8 cellular contexts compared by ENCODE assay signal in the genomic region with DNA sequence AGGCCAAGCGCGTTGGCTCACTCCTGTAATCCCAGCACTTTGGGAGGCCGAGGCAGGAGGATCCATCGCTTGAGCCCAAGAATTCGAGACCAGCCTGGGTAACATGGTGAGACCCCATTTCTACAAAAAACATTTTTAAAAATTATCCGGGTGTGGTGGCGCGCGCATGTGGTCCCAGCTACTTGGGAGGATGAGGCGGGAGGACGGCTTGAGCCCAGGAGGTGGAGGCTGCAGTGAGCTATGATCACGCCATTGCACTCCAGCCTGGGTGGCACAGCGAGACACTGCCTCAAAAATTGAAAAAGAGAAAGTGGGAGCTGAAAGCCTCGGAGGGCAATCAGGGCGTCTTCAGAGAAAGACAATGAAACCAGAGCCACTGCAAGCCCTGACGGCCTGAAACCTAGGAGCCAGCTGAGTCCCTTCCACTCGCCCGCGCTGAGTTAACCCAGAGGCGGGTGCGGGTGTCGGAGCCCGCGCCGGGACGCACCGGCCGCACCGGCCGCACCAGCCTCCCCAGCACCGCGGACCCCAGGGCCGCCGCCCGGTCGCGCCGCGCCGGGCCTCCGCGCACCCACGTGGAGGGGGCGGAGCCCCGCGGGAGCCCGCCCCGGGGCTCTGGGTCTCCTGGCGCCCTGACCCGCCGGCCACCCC. TPM values are rescaled to one million over a fixed set of nuclear protein-coding genes. Genes with fewer than 3 reads are reported as not detected.
DNase-seq lines count a peak whose midpoint lies in the region; ATAC-seq and TF ChIP-seq lines count a peak whose summit lies in the region.

No MANE protein-coding gene starts in this region.

- CTCF ChIA-PET in activated B cell treated with CpG ODN at 0.5 μM for 24 hours (lab: Charles Lee): interaction anchor here (1.5 to 2.0 kb wide), 2 partner anchors 51 to 144 kb away, joined by 4 to 11 read pairs; no protein-coding TSS in a partner anchor

- peak overlapping the region; percentile 85 for H3K4me3 ChIP-seq in skeletal muscle cell (ENCODE audit: low read depth, low read length)

- H3K4me1 Mint-ChIP-seq in activated B cell treated with CpG ODN at 0.5 μM for 24 hours: peaks cover 52% of the 10 kb centered on the region

- H3K4me3 Mint-ChIP-seq in activated B cell treated with CpG ODN at 0.5 μM for 24 hours: peak overlapping the region; percentile 86

- H3K27ac Mint-ChIP-seq in activated B cell treated with CpG ODN at 0.5 μM for 24 hours: peak overlapping the region; percentile 70

- no peaks in the 10 kb centered on the region for H3K9me3 Mint-ChIP-seq in activated B cell treated with CpG ODN at 0.5 μM for 24 hours

- DNase-seq in stimulated activated CD4-positive, alpha-beta T cell treated with anti-CD3 and anti-CD28 coated beads, Interleukin-15, amount 100 ng/mL, for 24 hours: peak; percentile 22
- no peak for DNase-seq in stimulated activated CD4-positive, alpha-beta T cell treated with anti-CD3 and anti-CD28 coated beads, Interleukin-2, amount 100 ng/mL, for 24 hours
- no peak for DNase-seq in activated B cell treated with CpG ODN at 0.5 μM for 24 hours
- DNase-seq in left cardiac atrium: no peak
- no peak for DNase-seq in skeletal muscle cell (ENCODE audit: low read depth)
- DNase-seq in GM10266 (ENCODE audit: extremely low spot score): no peak
- no peak for DNase-seq in NOMO-1 treated with dmso at 0.1 percent for 144 hours (lab: John Stamatoyannopoulos, UW; ENCODE audit: unreplicated experiment)

- TF ChIP-seq CTCF in activated B cell treated with CpG ODN at 0.5 μM for 24 hours (IDR thresholded peaks at IDR 0.05): no peak
- TF ChIP-seq CTCF in GM10266 (IDR thresholded peaks at IDR 0.05; ENCODE audit: control insufficient read depth, insufficient read depth, low read depth, missing control alignments): no peak

- POLR2A ChIA-PET in activated B cell treated with CpG ODN at 0.5 μM for 24 hours (lab: Charles Lee): interaction anchor here (0.9 to 3.1 kb wide), 9 partner anchors 14 to 163 kb away, joined by 3 to 18 read pairs (median 5); a partner anchor contains a TSS

- H3K27me3 Mint-ChIP-seq in activated B cell treated with CpG ODN at 0.5 μM for 24 hours: no peaks in the 10 kb centered on the region

- ATAC-seq in HG03064 (IDR thresholded peaks at IDR 0.05; ENCODE audit: low read depth, unreplicated experiment): peak; percentile 51
- peak; percentile 62 for ATAC-seq in activated B cell treated with CpG ODN at 0.5 μM for 24 hours (ENCODE audit: low read depth)
- peak; percentile 88 to 92 for ATAC-seq in left cardiac atrium

- no peaks in the 10 kb centered on the region for H3K36me3 Mint-ChIP-seq in activated B cell treated with CpG ODN at 0.5 μM for 24 hours (ENCODE audit: low read depth)

- intact Hi-C loops in activated B cell treated with CpG ODN at 0.5 μM for 24 hours (cut with micrococcal nuclease) (loop anchor here (1.0 to 5.0 kb wide), 5 partner anchors 23 to 320 kb away; a partner anchor contains a TSS), left cardiac atrium (cut with DNase I) (loop anchor here in 1 of 2 donors (10.0 kb wide), 1 partner anchor 143 kb away; no protein-coding TSS in a partner anchor)

RNA-seq across cellular contexts. Expression of a gene that starts 22.4 kb away (rescaled TPM):
- total RNA-seq in activated B cell treated with CpG ODN at 0.5 μM for 24 hours (20.4 and 21.6 TPM in 2 replicates), left cardiac atrium (10 to 100 TPM in 1 of 2 donors, 1 to 10 TPM in 1; 9.8 to 16.7 TPM)

RNA-seq across cellular contexts. Expression of a gene that starts 49.7 kb away (rescaled TPM):
- total RNA-seq in activated B cell treated with CpG ODN at 0.5 μM for 24 hours: 2.7 and 3.0 TPM in 2 replicates
- total RNA-seq in left cardiac atrium: 1 to 10 TPM; 4.6 to 7.6 TPM
